ENCODE assay signal across 7 cellular contexts in genomic region chr20:18481596-18481995, GRCh38.
"Had no signal": no experiment of that assay in that cellular context is flagged by ENCODE, and none has a peak within 500 bp of the region (broad histone marks: within the 10 kb centered on the region; RNA-seq: fewer than 3 reads in every experiment).

No MANE protein-coding gene starts in this region.

- ATAC-seq: HCT116 had no signal

- H3K27me3 Mint-ChIP-seq: IgD-negative memory B cell had no signal

- DNase-seq: GM23248, GOT3, H7, HFFc6 had no signal

- H3K4me1 Mint-ChIP-seq: IgD-negative memory B cell had no signal

- H3K9me3 Mint-ChIP-seq: HFFc6, IgD-negative memory B cell had no signal

- H3K9me3 ChIP-seq: HAP-1 had no signal

- H3K4me3 Mint-ChIP-seq: HFFc6 had no signal

- H3K27ac Mint-ChIP-seq: HFFc6, IgD-negative memory B cell had no signal
